In genomic region chr10:29915116-29915785, GRCh38 we compare ENCODE assay signal across 22 cellular contexts.
DNase-seq lines count a peak whose midpoint lies in the region; TF ChIP-seq lines count a peak whose summit lies in the region.
"Had no signal": no experiment of that assay in that cellular context is flagged by ENCODE, and none has a peak within 500 bp of the region (broad histone marks: within the 10 kb centered on the region; RNA-seq: fewer than 3 reads in every experiment).

No MANE protein-coding gene starts in this region.

- TF ChIP-seq CTCF in astrocyte of the spinal cord (IDR thresholded peaks at IDR 0.05; ENCODE audit: low read depth, low read length) (no peak), hepatocyte (IDR thresholded peaks at IDR 0.05; ENCODE audit: poor library complexity) (no peak), thyroid gland (IDR thresholded peaks at IDR 0.05) (no peak)

- no peak overlapping the region for H2AFZ ChIP-seq in hepatocyte
- H2AFZ ChIP-seq: GM23338 had no signal

- in situ Hi-C loops in astrocyte of the spinal cord (cut with HindIII; ENCODE audit: low sequenced_read_pairs) = no loop called here

- peak overlapping the region; percentile 1 for H3K27ac ChIP-seq in hepatocyte
- H3K27ac ChIP-seq in thyroid gland = peak overlapping the region in 2 of 3 donors; percentile 19 to 40
- H3K27ac ChIP-seq: 22Rv1, BLaER1, SJCRH30 had no signal

- no peaks in the 10 kb centered on the region for H3K27me3 ChIP-seq in hepatocyte
- no peaks in the 10 kb centered on the region for H3K27me3 ChIP-seq in thyroid gland
- H3K27me3 ChIP-seq: BLaER1, SJCRH30 had no signal

- WGBS in hepatocyte (ENCODE audit: low lambda C conversion rate, missing lambda C conversion rate) = 75% methylated on average over 2 of the region's 2 CpGs
- 78 to 94% methylated on average over 2 of the region's 2 CpGs for WGBS in thyroid gland, 2 donors

- intact Hi-C loops in thyroid gland (cut with DNase I) = no loop called here

- no peaks in the 10 kb centered on the region for H3K79me2 ChIP-seq in hepatocyte

- H3K4me1 ChIP-seq in hepatocyte (ENCODE audit: insufficient read depth) (no peaks in the 10 kb centered on the region), thyroid gland (peaks cover 0 to 11% of the 10 kb centered on the region in 2 donors)
- H3K4me1 ChIP-seq: BLaER1, SJCRH30 had no signal

- no peak overlapping the region for H3K4me3 ChIP-seq in astrocyte of the spinal cord (ENCODE audit: low read depth, low read length)
- H3K4me3 ChIP-seq in hepatocyte = no peak overlapping the region
- no peak overlapping the region for H3K4me3 ChIP-seq in thyroid gland (replicated peaks in 1 of 3)
- H3K4me3 ChIP-seq: BLaER1, GM12878, GM23338, SJCRH30 had no signal

- H3K9me2 ChIP-seq in hepatocyte (replicated peaks; ENCODE audit: insufficient read depth) = no peaks in the 10 kb centered on the region

- no peaks in the 10 kb centered on the region for H4K20me1 ChIP-seq in hepatocyte (ENCODE audit: insufficient read depth, poor library complexity, severe bottlenecking)
- H4K20me1 ChIP-seq: BLaER1 had no signal

- H3K9me3 ChIP-seq in hepatocyte (ENCODE audit: low read depth) (no peaks in the 10 kb centered on the region), thyroid gland (no peaks in the 10 kb centered on the region)
- H3K9me3 ChIP-seq: BLaER1 had no signal

- peak; percentile 7 to 10 for DNase-seq in NCI-H187 (lab: John Stamatoyannopoulos, UW)
- no peak for DNase-seq in NCI-H187 treated with DMSO at 0.1 percent for 48 hours (lab: John Stamatoyannopoulos, UW)
- peak; percentile 32 for DNase-seq in astrocyte of the spinal cord (ENCODE audit: low read depth, low spot score)
- peak; percentile 13 for DNase-seq in hepatocyte (ENCODE audit: low spot score)
- no peak for DNase-seq in thyroid gland
- no peak for DNase-seq in DMS153 treated with DMSO at 0.1 percent for 48 hours (lab: John Stamatoyannopoulos, UW; ENCODE audit: unreplicated experiment)
- no peak for DNase-seq in 8988T
- no peak for DNase-seq in cortex of kidney (lab: John Stamatoyannopoulos, UW)
- DNase-seq: CD8-positive, alpha-beta T cell; DMS79 treated with DMSO at 0.1 percent for 48 hours; KG1; NCI-H1048; NCI-H146; NCI-H2171 treated with DMSO at 0.1 percent for 48 hours; NCI-H510A treated with DMSO at 0.1 percent for 48 hours; NCI-H82; PC-3; SJCRH30 had no signal

- no peak for TF ChIP-seq POLR2A in thyroid gland (IDR thresholded peaks at IDR 0.05)

- H3K4me2 ChIP-seq in hepatocyte = no peak overlapping the region
- H3K4me2 ChIP-seq: BLaER1, GM23338 had no signal

- H3K36me3 ChIP-seq in hepatocyte (replicated peaks; ENCODE audit: insufficient read depth, low read depth) (no peaks in the 10 kb centered on the region), thyroid gland (no peaks in the 10 kb centered on the region)
- H3K36me3 ChIP-seq: BLaER1, SJCRH30 had no signal

Comparison
In these comparisons a context has a peak if more than half of its experiments do, and no peak if none do; other contexts are left out.
1. DNase-seq: peak in NCI-H187 (2 of 2), astrocyte of the spinal cord (single experiment) and hepatocyte (single experiment); none in NCI-H187 treated with DMSO at 0.1 percent for 48 hours (single experiment), thyroid gland (0 of 2), DMS153 treated with DMSO at 0.1 percent for 48 hours (single experiment), 8988T (single experiment) and cortex of kidney (single experiment).